In genomic region chr12:2633825-2634200, GRCh38 we compare ENCODE assay signal across 20 cellular contexts.
"Had no signal": no experiment of that assay in that cellular context is flagged by ENCODE, and none has a peak within 500 bp of the region (broad histone marks: within the 10 kb centered on the region; RNA-seq: fewer than 3 reads in every experiment).

No MANE protein-coding gene starts in this region.

- H3K36me3 ChIP-seq: left lung, lower lobe of right lung, neutrophil had no signal

- H3K9me3 Mint-ChIP-seq: dendritic cell treated with granulocyte-macrophage colony-stimulating factor and Interleukin-4, amounts not matched to agents 40 ng/mL and 50 ng/mL, for 4 days; effector memory CD8-positive, alpha-beta T cell; naive thymus-derived CD4-positive, alpha-beta T cell; stimulated activated effector memory CD8-positive, alpha-beta T cell treated with anti-CD3 and anti-CD28 coated beads, Interleukin-12 subunit alpha, Interleukin-12 subunit beta, amount 100 ng/mL, for 72 hours had no signal

- H3K4me1 Mint-ChIP-seq: memory B cell; naive thymus-derived CD4-positive, alpha-beta T cell; stimulated activated effector memory CD8-positive, alpha-beta T cell treated with anti-CD3 and anti-CD28 coated beads, Interleukin-12 subunit alpha, Interleukin-12 subunit beta, amount 100 ng/mL, for 72 hours had no signal

- H3K4me3 ChIP-seq: esophagus muscularis mucosa, gastroesophageal sphincter, left lung, lower lobe of right lung, right atrium auricular region, smooth muscle cell, tibial artery had no signal

- H3K9me3 ChIP-seq: esophagus muscularis mucosa, gastroesophageal sphincter, left lung, lower lobe of right lung, neutrophil, right atrium auricular region, tibial artery had no signal

- DNase-seq: effector memory CD8-positive, alpha-beta T cell; glutamatergic neuron; islet precursor cell; lower lobe of right lung; naive thymus-derived CD4-positive, alpha-beta T cell; stimulated activated CD4-positive, alpha-beta T cell treated with anti-CD3 and anti-CD28 coated beads, Interleukin-4, amount 100 ng/mL, for 1 hour; stimulated activated CD8-positive, alpha-beta memory T cell treated with anti-CD3 and anti-CD28 coated beads, Interleukin-4, amount 100 ng/mL, for 48 hours; stimulated activated naive CD8-positive, alpha-beta T cell treated with anti-CD3 and anti-CD28 coated beads, Interleukin-15, Interleukin-2, amounts not matched to agents 100 U/mL and 50 U/mL, for 24 hours; tibial artery had no signal

- H3K27me3 ChIP-seq: esophagus muscularis mucosa, gastroesophageal sphincter, neutrophil, right atrium auricular region, tibial artery had no signal

- H3K4me2 ChIP-seq: smooth muscle cell had no signal

- H3K4me1 ChIP-seq: esophagus muscularis mucosa, gastroesophageal sphincter, left lung, lower lobe of right lung, right atrium auricular region had no signal

- H3K4me3 Mint-ChIP-seq: dendritic cell treated with granulocyte-macrophage colony-stimulating factor and Interleukin-4, amounts not matched to agents 40 ng/mL and 50 ng/mL, for 4 days; effector memory CD8-positive, alpha-beta T cell; memory B cell; mesothelial cell of epicardium; naive thymus-derived CD4-positive, alpha-beta T cell; stimulated activated effector memory CD8-positive, alpha-beta T cell treated with anti-CD3 and anti-CD28 coated beads, Interleukin-12 subunit alpha, Interleukin-12 subunit beta, amount 100 ng/mL, for 72 hours had no signal

- H3K27ac ChIP-seq: epithelial cell of prostate, esophagus muscularis mucosa, left lung, lower lobe of right lung, neutrophil, right atrium auricular region, tibial artery had no signal

- ATAC-seq: effector memory CD8-positive, alpha-beta T cell; gastroesophageal sphincter; left lung; lower lobe of right lung; naive thymus-derived CD4-positive, alpha-beta T cell; stimulated activated effector memory CD8-positive, alpha-beta T cell treated with anti-CD3 and anti-CD28 coated beads, Interleukin-12 subunit alpha, Interleukin-12 subunit beta, amount 100 ng/mL, for 72 hours; stimulated activated naive CD8-positive, alpha-beta T cell treated with anti-CD3 and anti-CD28 coated beads, Interleukin-15, Interleukin-2, amounts not matched to agents 100 U/mL and 50 U/mL, for 24 hours had no signal

- H3K36me3 Mint-ChIP-seq: memory B cell; naive thymus-derived CD4-positive, alpha-beta T cell; stimulated activated effector memory CD8-positive, alpha-beta T cell treated with anti-CD3 and anti-CD28 coated beads, Interleukin-12 subunit alpha, Interleukin-12 subunit beta, amount 100 ng/mL, for 72 hours had no signal

- H3K27ac Mint-ChIP-seq: dendritic cell treated with granulocyte-macrophage colony-stimulating factor and Interleukin-4, amounts not matched to agents 40 ng/mL and 50 ng/mL, for 4 days; effector memory CD8-positive, alpha-beta T cell; memory B cell; mesothelial cell of epicardium; naive thymus-derived CD4-positive, alpha-beta T cell; stimulated activated effector memory CD8-positive, alpha-beta T cell treated with anti-CD3 and anti-CD28 coated beads, Interleukin-12 subunit alpha, Interleukin-12 subunit beta, amount 100 ng/mL, for 72 hours had no signal
